In genomic region chr17:44383363-44383762, GRCh38 we compare ENCODE assay signal across 2 cellular contexts.
TF ChIP-seq lines count a peak whose summit lies in the region.

No MANE protein-coding gene starts in this region.

TF ChIP-seq in H1, 55 proteins besides CTCF, POLR2A, EP300 and RAD21:
- TF ChIP-seq CHD2 (IDR thresholded peaks at IDR 0.05; ENCODE audit: low read length) (no peak), SIX5 (IDR thresholded peaks at IDR 0.05; ENCODE audit: low read depth, low read length) (no peak), HDAC6 (IDR thresholded peaks at IDR 0.05; ENCODE audit: low read depth, low read length) (no peak), KDM4A (IDR thresholded peaks at IDR 0.05; ENCODE audit: low read depth, low read length, severe bottlenecking) (no peak), YY1 (IDR thresholded peaks at IDR 0.05; ENCODE audit: low read depth, low read length) (no peak), CEBPB (IDR thresholded peaks at IDR 0.05; ENCODE audit: low read depth, low read length) (no peak), BACH1 (IDR thresholded peaks at IDR 0.05; ENCODE audit: low read length) (no peak), SIN3A (conservative IDR thresholded peaks at IDR 0.05 in 1 of 2, IDR thresholded peaks at IDR 0.05 in 1 of 2; ENCODE audit: low read depth in 1 of 2, low read length in 2 of 2) (no peak), EGR1 (IDR thresholded peaks at IDR 0.05; ENCODE audit: borderline replicate concordance, low read depth, low read length) (no peak), CTBP2 (IDR thresholded peaks at IDR 0.05; ENCODE audit: borderline replicate concordance, insufficient read depth, insufficient read length, low read length) (no peak), TEAD4 (IDR thresholded peaks at IDR 0.05; ENCODE audit: low read depth, low read length) (no peak), KDM1A (IDR thresholded peaks at IDR 0.05; ENCODE audit: borderline replicate concordance, low read length) (no peak), MAFK (IDR thresholded peaks at IDR 0.05; ENCODE audit: low read depth, low read length) (no peak), KDM5A (IDR thresholded peaks at IDR 0.05; ENCODE audit: low read length) (no peak), GTF2F1 (IDR thresholded peaks at IDR 0.05; ENCODE audit: borderline replicate concordance, low read depth, low read length) (no peak), POLR2AphosphoS5 (IDR thresholded peaks at IDR 0.05; ENCODE audit: low read depth, low read length) (no peak), E2F6 (IDR thresholded peaks at IDR 0.05) (no peak)

TF ChIP-seq in HepG2, 621 proteins besides CTCF, POLR2A, EP300 and RAD21:
- no peak for TF ChIP-seq ZNF441 (CRISPR knock-in tag; IDR thresholded peaks at IDR 0.05; ENCODE audit: borderline replicate concordance)
- TF ChIP-seq HNRNPK (IDR thresholded peaks at IDR 0.05; ENCODE audit: low read depth, low read length, poor library complexity, severe bottlenecking): no peak
- no peak for TF ChIP-seq ZNF224 (CRISPR knock-in tag; IDR thresholded peaks at IDR 0.05)
- no peak for TF ChIP-seq ZNF160 (CRISPR knock-in tag; IDR thresholded peaks at IDR 0.05)
- TF ChIP-seq KAT7 (CRISPR knock-in tag; IDR thresholded peaks at IDR 0.05; ENCODE audit: borderline replicate concordance): no peak
- no peak for TF ChIP-seq TBL1XR1 (IDR thresholded peaks at IDR 0.05; ENCODE audit: borderline replicate concordance, low read length, partially characterized antibody)
- TF ChIP-seq HCFC1 (IDR thresholded peaks at IDR 0.05; ENCODE audit: low read depth, low read length): no peak
- no peak for TF ChIP-seq NKX3-1 (CRISPR knock-in tag; IDR thresholded peaks at IDR 0.05)
- no peak for TF ChIP-seq RAD51 (IDR thresholded peaks at IDR 0.05; ENCODE audit: borderline replicate concordance)
- TF ChIP-seq SMYD3 (CRISPR knock-in tag; IDR thresholded peaks at IDR 0.05): no peak
- no peak for TF ChIP-seq ZFP36L2 (CRISPR knock-in tag; IDR thresholded peaks at IDR 0.05)
- no peak for TF ChIP-seq ZNF670 (CRISPR knock-in tag; IDR thresholded peaks at IDR 0.05; ENCODE audit: borderline replicate concordance)
- no peak for TF ChIP-seq CBX1 (IDR thresholded peaks at IDR 0.05; ENCODE audit: low read depth)
- no peak for TF ChIP-seq ZNF407 (CRISPR knock-in tag; IDR thresholded peaks at IDR 0.05; ENCODE audit: not compliant biosample characterization)
- no peak for TF ChIP-seq MAF1 (CRISPR knock-in tag; IDR thresholded peaks at IDR 0.05; ENCODE audit: borderline replicate concordance)
- TF ChIP-seq RARA (CRISPR knock-in tag; IDR thresholded peaks at IDR 0.05): no peak
- no peak for TF ChIP-seq ZNF576 (CRISPR knock-in tag; IDR thresholded peaks at IDR 0.05)
